In the genomic region with DNA sequence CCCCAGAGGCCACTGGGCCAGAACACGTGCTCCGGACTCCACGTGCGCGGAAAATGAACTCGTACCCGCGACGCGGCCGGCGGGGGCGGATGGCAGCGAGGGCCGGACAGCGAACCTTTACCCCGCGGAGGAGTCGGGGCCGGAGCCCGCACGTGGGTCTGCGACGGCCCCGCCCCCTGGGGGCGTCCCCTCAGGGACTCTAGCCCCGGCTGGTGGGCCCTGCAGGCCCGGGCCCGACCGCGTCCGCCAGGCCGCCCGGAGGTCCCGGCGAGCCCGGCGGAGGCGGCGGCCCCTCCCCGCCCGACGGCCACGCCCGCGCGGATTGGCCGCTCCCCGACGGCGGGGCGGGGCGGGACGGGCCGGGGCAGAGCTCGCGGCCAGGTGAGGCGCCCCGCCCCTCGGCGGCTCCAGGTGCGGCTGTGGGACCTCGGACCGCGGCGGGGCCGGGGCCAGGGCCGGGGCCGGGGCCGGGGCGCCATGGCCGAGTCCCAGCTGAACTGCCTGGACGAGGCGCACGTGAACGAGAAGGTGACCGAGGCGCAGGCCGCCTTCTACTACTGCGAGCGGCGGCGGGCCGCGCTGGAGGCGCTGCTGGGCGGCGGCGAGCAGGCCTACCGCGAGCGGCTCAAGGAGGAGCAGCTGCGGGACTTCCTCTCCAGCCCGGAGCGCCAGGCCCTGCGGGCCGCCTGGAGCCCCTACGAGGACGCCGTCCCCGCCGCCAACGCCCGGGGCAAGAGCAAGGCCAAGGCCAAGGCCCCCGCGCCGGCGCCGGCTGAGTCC, we compare ENCODE assay signal across 9 cellular contexts. TPM values are rescaled to one million over a fixed set of nuclear protein-coding genes. Genes with fewer than 3 reads are reported as not detected.
A peak's percentile ranks its signal among the peaks of the same experiment; 100 is the strongest.
DNase-seq lines count a peak whose midpoint lies in the region; ATAC-seq and TF ChIP-seq lines count a peak whose summit lies in the region.
"Had no signal": no experiment of that assay in that cellular context is flagged by ENCODE, and none has a peak within 500 bp of the region (broad histone marks: within the 10 kb centered on the region; RNA-seq: fewer than 3 reads in every experiment).

A gene (plus strand): TSS at position 389 of the 780 bp plus-strand sequence. CDS start 89 bp downstream, at position 478.

- no peaks in the 10 kb centered on the region for H3K36me3 ChIP-seq in thoracic aorta

- H3K27me3 ChIP-seq in thoracic aorta (replicated peaks; ENCODE audit: insufficient read depth), result no peaks in the 10 kb centered on the region

- peak within 1 kb of the TSS; percentile 49 for H3K27ac ChIP-seq in 22Rv1
- H3K27ac ChIP-seq in thoracic aorta, result no peak within 1 kb of the TSS

- peak; percentile 64 for DNase-seq in NCI-H2171 (lab: John Stamatoyannopoulos, UW)
- peak; percentile 47 for DNase-seq in activated naive CD8-positive, alpha-beta T cell treated with anti-CD3 and anti-CD28 coated beads, Interleukin-2, amount 50 U/mL, for 24 hours
- DNase-seq in left kidney (ENCODE audit: low read depth, low spot score), result peak; percentile 81
- no peak for DNase-seq in thoracic aorta (ENCODE audit: low spot score)
- DNase-seq in Ammon's horn (ENCODE audit: low spot score), result no peak
- DNase-seq in superior temporal gyrus (ENCODE audit: extremely low spot score), result no peak

- H3K4me1 Mint-ChIP-seq in activated naive CD8-positive, alpha-beta T cell treated with anti-CD3 and anti-CD28 coated beads, Interleukin-2, amount 50 U/mL, for 24 hours, result peaks cover 14% of the 10 kb centered on the region

- H3K4me1 ChIP-seq in thoracic aorta (ENCODE audit: control insufficient read depth in 1 of 2, low read depth in 2 of 2), result no peaks in the 10 kb centered on the region

- peak; percentile 48 for ATAC-seq in activated naive CD8-positive, alpha-beta T cell treated with anti-CD3 and anti-CD28 coated beads, Interleukin-2, amount 50 U/mL, for 24 hours
- ATAC-seq in thoracic aorta (ENCODE audit: insufficient number of reproducible peaks, low FRiP score, low read depth) (no peak), HG03432 (IDR thresholded peaks at IDR 0.05; ENCODE audit: unreplicated experiment) (no peak)

- H3K4me3 ChIP-seq in thoracic aorta, result peak within 1 kb of the TSS; percentile 52

- no peaks in the 10 kb centered on the region for H3K36me3 Mint-ChIP-seq in activated naive CD8-positive, alpha-beta T cell treated with anti-CD3 and anti-CD28 coated beads, Interleukin-2, amount 50 U/mL, for 24 hours (ENCODE audit: low read depth)

- H3K9me3 Mint-ChIP-seq in activated naive CD8-positive, alpha-beta T cell treated with anti-CD3 and anti-CD28 coated beads, Interleukin-2, amount 50 U/mL, for 24 hours, result no peaks in the 10 kb centered on the region

- peaks cover 22% of the 10 kb centered on the region for H3K27me3 Mint-ChIP-seq in activated naive CD8-positive, alpha-beta T cell treated with anti-CD3 and anti-CD28 coated beads, Interleukin-2, amount 50 U/mL, for 24 hours

- no peaks in the 10 kb centered on the region for H3K9me3 ChIP-seq in thoracic aorta

- peak within 1 kb of the TSS; percentile 59 for H3K27ac Mint-ChIP-seq in activated naive CD8-positive, alpha-beta T cell treated with anti-CD3 and anti-CD28 coated beads, Interleukin-2, amount 50 U/mL, for 24 hours

- H3K4me3 Mint-ChIP-seq in activated naive CD8-positive, alpha-beta T cell treated with anti-CD3 and anti-CD28 coated beads, Interleukin-2, amount 50 U/mL, for 24 hours, result peak within 1 kb of the TSS; percentile 44

- 0 out of 2 replicates have a peak, but pooled peaks have one; percentile 9 for TF ChIP-seq CTCF in 22Rv1 (IDR thresholded peaks at IDR 0.05)
- TF ChIP-seq CTCF in thoracic aorta (IDR thresholded peaks at IDR 0.05), result no peak

RNA-seq across cellular contexts. Expression of the gene that starts here (rescaled TPM):
- total RNA-seq in thoracic aorta, result under 1 TPM; under 0.01 to 0.28 TPM
- total RNA-seq: SK-MEL-5 had no signal

Comparison
In these comparisons a context has a peak if more than half of its experiments do, and no peak if none do; other contexts are left out.
1. DNase-seq: peak in NCI-H2171 (single experiment), activated naive CD8-positive, alpha-beta T cell treated with anti-CD3 and anti-CD28 coated beads, Interleukin-2, amount 50 U/mL, for 24 hours (single experiment) and left kidney (single experiment); none in thoracic aorta (single experiment), Ammon's horn (single experiment) and superior temporal gyrus (single experiment).